ENCODE assay signal across 8 cellular contexts in genomic region chr17:76623271-76624146, GRCh38. TPM values are rescaled to one million over a fixed set of nuclear protein-coding genes. Genes with fewer than 3 reads are reported as not detected.
DNase-seq lines count a peak whose midpoint lies in the region; ATAC-seq, FAIRE-seq and TF ChIP-seq lines count a peak whose summit lies in the region.

No MANE protein-coding gene starts in this region.

- no peak overlapping the region for H3K9ac ChIP-seq in SK-N-MC (ENCODE audit: insufficient read length)

- H3K27me3 Mint-ChIP-seq in osteocyte (ENCODE audit: unreplicated experiment): peaks cover 11% of the 10 kb centered on the region

- no peak overlapping the region for H3K27ac Mint-ChIP-seq in osteocyte (ENCODE audit: unreplicated experiment)

- no peak overlapping the region for H3K4me3 ChIP-seq in LNCaP clone FGC (ENCODE audit: low read depth, low read length)
- peak overlapping the region; percentile 14 for H3K4me3 ChIP-seq in SK-N-MC
- H3K4me3 ChIP-seq in thoracic aorta: no peak overlapping the region

- DNase-seq in DMS53 treated with DMSO at 0.1 percent for 48 hours (lab: John Stamatoyannopoulos, UW; ENCODE audit: unreplicated experiment) (peak; percentile 58), LNCaP clone FGC (ENCODE audit: low read depth) (peak; percentile 13), SK-N-MC (ENCODE audit: low read depth, low spot score) (peak; percentile 26), activated gamma-delta T cell treated with Interleukin-2 at 50 U/mL for 16 hours (peak; percentile 75), frontal cortex (ENCODE audit: low spot score in 2 of 2) (peak; percentile 70 to 82), osteocyte (ENCODE audit: extremely low spot score, unreplicated experiment) (peak; percentile 93), thoracic aorta (ENCODE audit: low spot score) (peak; percentile 20), GOT3 (lab: John Stamatoyannopoulos, UW) (no peak)

- TF ChIP-seq CTCF in LNCaP clone FGC (IDR thresholded peaks at IDR 0.05; ENCODE audit: control insufficient read depth, extremely low read depth, insufficient read depth) (peak; percentile 95), osteocyte (IDR thresholded peaks at IDR 0.05) (peak; percentile 98), thoracic aorta (IDR thresholded peaks at IDR 0.05) (peak; percentile 92)

- no peaks in the 10 kb centered on the region for H3K36me3 Mint-ChIP-seq in osteocyte (ENCODE audit: unreplicated experiment)

- no peak overlapping the region for H3K4me3 Mint-ChIP-seq in osteocyte (ENCODE audit: unreplicated experiment)

- H3K9me3 Mint-ChIP-seq in osteocyte (ENCODE audit: unreplicated experiment): no peaks in the 10 kb centered on the region

- FAIRE-seq in frontal cortex (lab: Jason Lieb, UNC): no peak

- peaks cover 0 to 4% of the 10 kb centered on the region in 2 donors for H3K4me1 ChIP-seq in thoracic aorta (ENCODE audit: control insufficient read depth in 1 of 2, low read depth in 2 of 2)

- ATAC-seq in thoracic aorta (ENCODE audit: insufficient number of reproducible peaks, low FRiP score, low read depth): peak; percentile 43

- H3K27me3 ChIP-seq in thoracic aorta (replicated peaks; ENCODE audit: insufficient read depth): no peaks in the 10 kb centered on the region

- H3K9me3 ChIP-seq in SK-N-MC (ENCODE audit: low read depth, low read length) (no peaks in the 10 kb centered on the region), thoracic aorta (no peaks in the 10 kb centered on the region)

- peaks cover 7% of the 10 kb centered on the region for H3K4me1 Mint-ChIP-seq in osteocyte (ENCODE audit: unreplicated experiment)

- H3K27ac ChIP-seq in SK-N-MC (no peak overlapping the region), thoracic aorta (no peak overlapping the region)

- H3K36me3 ChIP-seq in SK-N-MC (ENCODE audit: insufficient read depth, low read length) (no peaks in the 10 kb centered on the region), thoracic aorta (no peaks in the 10 kb centered on the region)

RNA-seq across cellular contexts. Expression of gene ST6GALNAC1, which starts 20.0 kb away (rescaled TPM):
- 0.82 TPM for total RNA-seq in frontal cortex
- total RNA-seq in osteocyte: not detected in 2 replicates
- 1 to 10 TPM; 1.2 to 1.3 TPM for total RNA-seq in thoracic aorta

RNA-seq across cellular contexts. Expression of gene ST6GALNAC2, which starts 37.8 kb away (rescaled TPM):
- not detected for total RNA-seq in frontal cortex
- total RNA-seq in osteocyte: 1.9 and 3.3 TPM in 2 replicates
- 1 to 10 TPM in 1 of 2 donors, not detected in 1; 1.8 TPM for total RNA-seq in thoracic aorta
